Comparison of ENCODE assay signal across 29 cellular contexts in genomic region chr12:111584959-111585358, GRCh38. TPM values are rescaled to one million over a fixed set of nuclear protein-coding genes. Genes with fewer than 3 reads are reported as not detected.
DNase-seq lines count a peak whose midpoint lies in the region; ATAC-seq and TF ChIP-seq lines count a peak whose summit lies in the region.
"Had no signal": no experiment of that assay in that cellular context is flagged by ENCODE, and none has a peak within 500 bp of the region (broad histone marks: within the 10 kb centered on the region; RNA-seq: fewer than 3 reads in every experiment).

No MANE protein-coding gene starts in this region.

- no peak overlapping the region for H3K4me3 Mint-ChIP-seq in natural killer cell
- H3K4me3 Mint-ChIP-seq: activated naive CD4-positive, alpha-beta T cell treated with anti-CD3 and anti-CD28 coated beads for 36 hours; CD8-positive, alpha-beta memory T cell had no signal

- CTCF ChIA-PET in Panc1 (lab: Charles Lee), result no interaction called here

- BruUV-seq in Panc1 (replicated peaks; lab: Mats Ljungman, UMichigan), result no TSS peak

- peaks cover 9 to 22% of the 10 kb centered on the region in 2 donors for H3K4me1 Mint-ChIP-seq in natural killer cell

- no peaks in the 10 kb centered on the region for H3K27me3 Mint-ChIP-seq in natural killer cell (ENCODE audit: low read depth in 2 of 2)
- H3K27me3 Mint-ChIP-seq: CD8-positive, alpha-beta memory T cell; IgD-negative memory B cell had no signal

- in situ Hi-C loops in Panc1 (cut with HindIII; ENCODE audit: low pct_unique_long_range_greater_than_20kb, low sequenced_read_pairs), result loop anchor here (25.0 kb wide), 1 partner anchor 102 kb away; the partner anchor contains the start of genes ACAD10 and BRAP

- H3K27ac ChIP-seq in Panc1 (ENCODE audit: low read length) (no peak overlapping the region), epithelial cell of prostate (no peak overlapping the region)
- H3K27ac ChIP-seq: esophagus squamous epithelium, HL-60, neutrophil, SJCRH30, spleen, stomach, transverse colon had no signal

- no peaks in the 10 kb centered on the region for H3K9me3 ChIP-seq in Panc1 (ENCODE audit: control insufficient read depth, insufficient read depth, low read depth, low read length)
- H3K9me3 ChIP-seq: esophagus squamous epithelium, neutrophil, SJCRH30, spleen, stomach, transverse colon had no signal

- H3K27ac Mint-ChIP-seq in natural killer cell, result no peak overlapping the region
- H3K27ac Mint-ChIP-seq: activated naive CD4-positive, alpha-beta T cell treated with anti-CD3 and anti-CD28 coated beads for 36 hours had no signal

- no peak overlapping the region for H3K4me3 ChIP-seq in Panc1 (ENCODE audit: low read depth in 2 of 2, low read length in 2 of 2)
- H3K4me3 ChIP-seq: esophagus squamous epithelium, SJCRH30, spleen, stomach, transverse colon had no signal

- no peaks in the 10 kb centered on the region for H3K27me3 ChIP-seq in Panc1 (ENCODE audit: control insufficient read depth, insufficient read depth, low read length)
- H3K27me3 ChIP-seq: esophagus squamous epithelium, neutrophil, SJCRH30, spleen, stomach, transverse colon had no signal

- DNase-seq in HPDE6-E6E7 (ENCODE audit: extremely low spot score), result peak; percentile 19
- DNase-seq in Panc1 (ENCODE audit: low read depth, low spot score), result no peak
- DNase-seq in epithelial cell of prostate (ENCODE audit: low read depth, low spot score), result peak; percentile 59
- peak; percentile 62 for DNase-seq in renal cortical epithelial cell (ENCODE audit: low read depth)
- DNase-seq in activated CD4-positive, alpha-beta T cell treated with anti-CD3 and anti-CD28 coated beads for 48 hours, result no peak
- DNase-seq in NCI-H2227 (lab: John Stamatoyannopoulos, UW; ENCODE audit: unreplicated experiment), result no peak
- DNase-seq in natural killer cell, result no peak
- no peak for DNase-seq in CD1c-positive myeloid dendritic cell (ENCODE audit: extremely low spot score)
- DNase-seq: activated CD4-positive, alpha-beta T cell treated with anti-CD3 and anti-CD28 coated beads for 1 hour; activated CD8-positive, alpha-beta memory T cell treated with anti-CD3 and anti-CD28 coated beads for 24 hours; activated naive CD4-positive, alpha-beta T cell treated with anti-CD3 and anti-CD28 coated beads for 36 hours; activated T-cell treated with anti-CD3 and anti-CD28 coated beads, Interleukin-2, amount 50 U/mL, for 48 hours; AML-193; CD8-positive, alpha-beta memory T cell; cerebellar nuclear complex; effector CD8-positive, alpha-beta T cell; esophagus squamous epithelium; MM.1S; NCI-H187; NCI-H82; SJCRH30; spleen; stimulated activated CD4-positive, alpha-beta T cell treated with anti-CD3 and anti-CD28 coated beads, Interleukin-4, amount 100 ng/mL, for 24 hours; stomach; T-helper 1 cell; transverse colon had no signal

- H3K36me3 ChIP-seq in Panc1 (ENCODE audit: control insufficient read depth, insufficient read depth, low read length), result no peaks in the 10 kb centered on the region
- H3K36me3 ChIP-seq: neutrophil, transverse colon had no signal

- H3K4me1 ChIP-seq in Panc1 (ENCODE audit: control insufficient read depth, insufficient read depth, low read length), result 0 out of 2 replicates have a peak, but pooled peaks cover 4% of the 10 kb centered on the region

- H3K36me3 Mint-ChIP-seq in natural killer cell, result no peaks in the 10 kb centered on the region
- H3K36me3 Mint-ChIP-seq: IgD-negative memory B cell had no signal

- H3K9me3 Mint-ChIP-seq in natural killer cell, result no peaks in the 10 kb centered on the region
- H3K9me3 Mint-ChIP-seq: activated naive CD4-positive, alpha-beta T cell treated with anti-CD3 and anti-CD28 coated beads for 36 hours; CD8-positive, alpha-beta memory T cell; IgD-negative memory B cell had no signal

- POLR2A ChIA-PET in Panc1 (lab: Charles Lee), result interaction anchor here (0.5 to 0.7 kb wide), 2 partner anchors 47 to 95 kb away, joined by 4 to 6 read pairs; no protein-coding TSS in a partner anchor

- ATAC-seq in Panc1 (peak; percentile 78), natural killer cell (no peak)

- TF ChIP-seq CTCF in Panc1 (IDR thresholded peaks at IDR 0.05), result no peak
- TF ChIP-seq CTCF in natural killer cell (IDR thresholded peaks at IDR 0.05), result no peak

- intact Hi-C loops in Panc1 (cut with micrococcal nuclease; ENCODE audit: unreplicated experiment) (no loop called here), natural killer cell (cut with micrococcal nuclease) (no loop called here)

RNA-seq across cellular contexts. Expression of gene ATXN2, which starts 14.2 kb away (rescaled TPM):
- total RNA-seq in Panc1 (2021; ENCODE audit: unreplicated experiment), result 77.6 TPM
- 70.5 TPM for polyA plus RNA-seq in Panc1 (2012; ENCODE audit: insufficient read length)
- 7.8 and 59.4 TPM in 2 replicates for total RNA-seq in renal cortical epithelial cell
- 10 to 100 TPM; 44.9 to 56.5 (median 51.5) TPM for total RNA-seq in natural killer cell

Comparison
In these comparisons a context has a peak if more than half of its experiments do, and no peak if none do; other contexts are left out.
1. DNase-seq: peak in HPDE6-E6E7 (single experiment), epithelial cell of prostate (single experiment) and renal cortical epithelial cell (single experiment); none in Panc1 (single experiment), activated CD4-positive, alpha-beta T cell treated with anti-CD3 and anti-CD28 coated beads for 48 hours (single experiment), NCI-H2227 (single experiment), natural killer cell (single experiment) and CD1c-positive myeloid dendritic cell (single experiment).